8 cellular contexts compared by ENCODE assay signal in genomic region chr7:100632951-100633717, GRCh38. TPM values are rescaled to one million over a fixed set of nuclear protein-coding genes. Genes with fewer than 3 reads are reported as not detected.
A peak's percentile ranks its signal among the peaks of the same experiment; 100 is the strongest.
DNase-seq lines count a peak whose midpoint lies in the region; ATAC-seq and TF ChIP-seq lines count a peak whose summit lies in the region.

No MANE protein-coding gene starts in this region.

- peak overlapping the region; percentile 19 for H3K4me3 ChIP-seq in fibroblast of mammary gland (ENCODE audit: control insufficient read depth, low read depth, low read length)

- H3K27ac Mint-ChIP-seq in CD14-positive monocyte = peak overlapping the region in 5 of 7 donors; percentile 20 to 79 (median 72)

- peaks cover 14% of the 10 kb centered on the region for H3K4me1 Mint-ChIP-seq in CD14-positive monocyte

- H3K9me3 Mint-ChIP-seq in CD14-positive monocyte = peaks cover 0 to 4% (median 0%) of the 10 kb centered on the region in 7 donors

- TF ChIP-seq CTCF in CD14-positive monocyte (IDR thresholded peaks at IDR 0.05) (peak; percentile 63), fibroblast of mammary gland (conservative IDR thresholded peaks at IDR 0.05; ENCODE audit: control insufficient read depth, insufficient read depth, low read depth, low read length) (peak; percentile 20), omental fat pad (IDR thresholded peaks at IDR 0.05) (no peak)

- intact Hi-C loops in CD14-positive monocyte (cut with micrococcal nuclease) = no loop called here

- peak overlapping the region; percentile 86 to 95 for H3K4me3 Mint-ChIP-seq in CD14-positive monocyte

- H3K27me3 Mint-ChIP-seq in CD14-positive monocyte (ENCODE audit: low read depth in 3 of 3) = peaks cover 15 to 34% (median 30%) of the 10 kb centered on the region in 3 donors

- ATAC-seq in GM19463 (IDR thresholded peaks at IDR 0.05; ENCODE audit: unreplicated experiment) = peak; percentile 48
- peak; percentile 52 for ATAC-seq in omental fat pad (ENCODE audit: low FRiP score)
- no peak for ATAC-seq in HG03139 (IDR thresholded peaks at IDR 0.05; ENCODE audit: unreplicated experiment)
- ATAC-seq in HG03354 (IDR thresholded peaks at IDR 0.05; ENCODE audit: poor library complexity, severe bottlenecking, unreplicated experiment) = no peak

- H3K36me3 Mint-ChIP-seq in CD14-positive monocyte = no peaks in the 10 kb centered on the region

- peak; percentile 61 for DNase-seq in CD14-positive monocyte (ENCODE audit: low spot score)
- peak; percentile 71 for DNase-seq in NCI-H2171 treated with DMSO at 0.1 percent for 48 hours (lab: John Stamatoyannopoulos, UW)
- peak; percentile 55 for DNase-seq in activated T-cell treated with anti-CD3 and anti-CD28 coated beads for 24 hours (ENCODE audit: low read depth)
- peak; percentile 24 for DNase-seq in fibroblast of mammary gland (ENCODE audit: low read depth)
- DNase-seq in omental fat pad (ENCODE audit: low spot score) = no peak

RNA-seq across cellular contexts. Expression of gene TFR2, which starts 8.2 kb away (rescaled TPM):
- under 1 TPM in 1 of 2 donors, not detected in 1; 0.79 TPM for polyA plus RNA-seq in CD14-positive monocyte
- under 1 TPM in 1 of 4 donors, not detected in 3; 0.60 TPM for total RNA-seq in omental fat pad

RNA-seq across cellular contexts. Expression of gene MOSPD3, which starts 20.8 kb away (rescaled TPM):
- polyA plus RNA-seq in CD14-positive monocyte = 10 to 100 TPM; 12.7 to 13.3 TPM
- 1 to 10 TPM; 5.4 to 8.9 (median 7.2) TPM for total RNA-seq in omental fat pad

RNA-seq across cellular contexts. Expression of gene ACTL6B, which starts 23.1 kb away (rescaled TPM):
- polyA plus RNA-seq in CD14-positive monocyte = not detected
- not detected for total RNA-seq in omental fat pad

RNA-seq across cellular contexts. Expression of gene PCOLCE, which starts 31.0 kb away (rescaled TPM):
- polyA plus RNA-seq in CD14-positive monocyte = under 1 TPM; 0.18 to 0.58 TPM
- total RNA-seq in omental fat pad = 10 to 100 TPM; 20.6 to 87.2 (median 40.5) TPM

RNA-seq across cellular contexts. Expression of gene GNB2, which starts 40.4 kb away (rescaled TPM):
- 10 to 100 TPM; 90.0 to 94.6 TPM for polyA plus RNA-seq in CD14-positive monocyte
- total RNA-seq in omental fat pad = 100 to 1,000 TPM; 145 to 245 (median 203) TPM

Comparison
In these comparisons a context has a peak if more than half of its experiments do, and no peak if none do; other contexts are left out.
1. CTCF ChIP-seq: peak in CD14-positive monocyte (single experiment) and fibroblast of mammary gland (single experiment); none in omental fat pad (0 of 3).
2. ATAC-seq: peak in GM19463 (single experiment) and omental fat pad (single experiment); none in HG03139 (single experiment) and HG03354 (single experiment).